Comparison of ENCODE assay signal across 8 cellular contexts in the genomic region with DNA sequence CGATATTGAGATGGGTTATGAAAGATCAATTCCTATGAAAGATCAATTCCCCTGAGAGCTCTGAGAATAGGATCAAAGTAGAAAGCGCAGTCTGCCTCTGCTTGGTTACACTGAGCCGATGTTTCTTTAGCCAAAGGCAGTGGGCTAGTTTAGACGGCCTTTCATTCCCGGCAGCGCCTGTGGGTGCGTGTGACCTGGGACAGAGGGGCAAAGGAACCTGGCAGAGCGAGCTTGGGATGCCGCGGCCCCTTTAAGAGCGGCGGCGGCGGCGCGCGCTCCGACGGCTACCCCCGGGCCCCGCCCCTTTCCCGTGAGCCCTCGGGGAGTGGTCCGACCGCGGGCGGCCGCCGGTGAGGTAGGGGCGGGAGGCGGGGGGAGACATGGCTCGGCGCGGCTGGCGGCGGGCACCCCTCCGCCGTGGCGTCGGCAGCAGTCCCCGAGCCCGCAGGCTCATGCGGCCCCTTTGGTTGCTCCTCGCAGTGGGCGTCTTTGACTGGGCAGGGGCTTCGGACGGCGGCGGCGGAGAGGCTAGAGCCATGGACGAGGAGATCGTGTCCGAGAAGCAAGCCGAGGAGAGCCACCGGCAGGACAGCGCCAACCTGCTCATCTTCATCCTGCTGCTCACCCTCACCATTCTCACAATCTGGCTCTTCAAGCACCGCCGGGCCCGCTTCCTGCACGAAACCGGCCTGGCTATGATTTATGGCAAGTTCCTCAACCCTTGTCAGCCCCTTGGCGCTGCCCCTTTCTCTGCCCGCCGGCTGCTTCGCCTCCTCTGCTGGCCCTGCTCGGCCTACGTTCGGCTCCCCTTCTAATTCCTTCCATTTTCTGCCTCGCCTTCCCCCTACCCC. TPM values are rescaled to one million over a fixed set of nuclear protein-coding genes. Genes with fewer than 3 reads are reported as not detected.
DNase-seq lines count a peak whose midpoint lies in the region; ATAC-seq and TF ChIP-seq lines count a peak whose summit lies in the region.

A gene (plus strand): TSS at position 313 of the 851 bp plus-strand sequence. CDS start 224 bp downstream, at position 537.

- DNase-seq in GM12864 (ENCODE audit: low read depth) (no peak), NB4 (ENCODE audit: low read depth) (peak; percentile 81), right cardiac atrium (peak; percentile 76 to 90 (median 90)), pulmonary artery endothelial cell (ENCODE audit: low read depth, low spot score) (no peak), vagina (ENCODE audit: extremely low spot score in 2 of 2) (no peak)

- CTCF ChIA-PET in HEK293 (lab: Yijun Ruan, JAX), result no interaction called here

- peak within 1 kb of the TSS; percentile 63 for H3K4me3 ChIP-seq in GM12864 (ENCODE audit: low read depth, low read length)
- peak within 1 kb of the TSS; percentile 77 for H3K4me3 ChIP-seq in HEK293 (ENCODE audit: low read depth, low read length)
- peak within 1 kb of the TSS; percentile 76 for H3K4me3 ChIP-seq in NB4 (ENCODE audit: low read depth, low read length)
- peak within 1 kb of the TSS; percentile 84 for H3K4me3 ChIP-seq in right cardiac atrium (ENCODE audit: low read length)
- H3K4me3 ChIP-seq in vagina, result peak within 1 kb of the TSS; percentile 55 to 60

- TF ChIP-seq POLR2A in NB4 (IDR thresholded peaks at IDR 0.05; ENCODE audit: extremely low read depth, insufficient read length), result peak; percentile 9
- TF ChIP-seq POLR2A in vagina (IDR thresholded peaks at IDR 0.05), result peak in 1 of 2 donors; percentile 24

- intact Hi-C loops in T-helper 1 cell treated with Interleukin-12 subunit alpha and Interleukin-12 subunit beta and Interleukin-4 antibody, amounts not matched to agents 30 ng/mL and 1 ng/mL, for 36 hours (cut with micrococcal nuclease), result loop anchor here (1.0 to 10.0 kb wide), 7 partner anchors 11 to 1521 kb away; a partner anchor contains a TSS
- intact Hi-C loops in right cardiac atrium (cut with DNase I), result no loop called here
- intact Hi-C loops in vagina (cut with DNase I), result no loop called here

- H3K4me1 ChIP-seq in HEK293 (ENCODE audit: control insufficient read depth, insufficient read depth, low read length) (peaks cover 2% of the 10 kb centered on the region; the same call in 1 of the 2 replicates), right cardiac atrium (ENCODE audit: control insufficient read depth, insufficient read depth, low read length) (no peaks in the 10 kb centered on the region), vagina (peaks cover 10% of the 10 kb centered on the region)

- 0% methylated on average over 64 of the region's 69 CpGs for WGBS in right cardiac atrium

- no peaks in the 10 kb centered on the region; the same call in 1 of the 2 replicates for H3K9me3 ChIP-seq in HEK293 (ENCODE audit: control insufficient read depth, insufficient read depth, low read depth, low read length)
- H3K9me3 ChIP-seq in right cardiac atrium (ENCODE audit: control insufficient read depth, low read length), result no peaks in the 10 kb centered on the region
- H3K9me3 ChIP-seq in vagina, result no peaks in the 10 kb centered on the region

- no peak for TF ChIP-seq CTCF in GM12864 (IDR thresholded peaks at IDR 0.05; ENCODE audit: low read depth, low read length, missing control alignments)
- peak; percentile 44 for TF ChIP-seq CTCF in HEK293 (tag by site-specific recombination; IDR thresholded peaks at IDR 0.05)
- no peak for TF ChIP-seq CTCF in NB4 (IDR thresholded peaks at IDR 0.05; ENCODE audit: low read depth, low read length)
- no peak for TF ChIP-seq CTCF in vagina (IDR thresholded peaks at IDR 0.05)

- POLR2A ChIA-PET in HEK293 (lab: Yijun Ruan, JAX), result interaction anchor here (0.6 to 1.4 kb wide), 5 partner anchors 8 to 67 kb away, joined by 4 to 8 read pairs (median 4); a partner anchor contains a TSS

- H3K36me3 ChIP-seq in HEK293 (ENCODE audit: control insufficient read depth in 2 of 2, insufficient read depth in 1 of 2, low read length in 2 of 2) (no peaks in the 10 kb centered on the region), vagina (no peaks in the 10 kb centered on the region)

- ATAC-seq in right cardiac atrium, result peak; percentile 98

- peak within 1 kb of the TSS; percentile 75 for H3K27ac ChIP-seq in HEK293 (ENCODE audit: extremely low read depth, low read depth, low read length)
- peak within 1 kb of the TSS; percentile 48 for H3K27ac ChIP-seq in angular gyrus (ENCODE audit: low read depth, low read length)
- H3K27ac ChIP-seq in right cardiac atrium (ENCODE audit: low read length), result peak within 1 kb of the TSS; percentile 95
- peak within 1 kb of the TSS; percentile 81 for H3K27ac ChIP-seq in vagina

- H3K27me3 ChIP-seq in right cardiac atrium (ENCODE audit: control insufficient read depth, insufficient read depth), result no peaks in the 10 kb centered on the region
- H3K27me3 ChIP-seq in vagina, result no peaks in the 10 kb centered on the region

TF ChIP-seq in HEK293, 187 proteins besides CTCF, POLR2A, EP300 and RAD21 (continues in another document):
- TF ChIP-seq ZNF623 (tag by site-specific recombination; IDR thresholded peaks at IDR 0.05) (no peak), BCL11A (tag by site-specific recombination; IDR thresholded peaks at IDR 0.05; ENCODE audit: low read depth) (peak; percentile 40; the same call in 1 of the 2 replicates), ZXDB (tag by site-specific recombination; IDR thresholded peaks at IDR 0.05) (peak; percentile 40), ZNF501 (tag by site-specific recombination; IDR thresholded peaks at IDR 0.05) (peak; percentile 59; the same call in 1 of the 2 replicates), ZNF341 (tag by site-specific recombination; IDR thresholded peaks at IDR 0.05; ENCODE audit: low read depth) (peak; percentile 58), ZBTB1 (tag by site-specific recombination; IDR thresholded peaks at IDR 0.05) (no peak), ZSCAN30 (tag by site-specific recombination; IDR thresholded peaks at IDR 0.05) (no peak), HOXA7 (CRISPR knock-in tag; IDR thresholded peaks at IDR 0.05; ENCODE audit: borderline replicate concordance) (no peak), FEZF1 (tag by site-specific recombination; IDR thresholded peaks at IDR 0.05) (peak; percentile 71), ZNF155 (tag by site-specific recombination; IDR thresholded peaks at IDR 0.05) (no peak)
- TF ChIP-seq, protein P1, sequence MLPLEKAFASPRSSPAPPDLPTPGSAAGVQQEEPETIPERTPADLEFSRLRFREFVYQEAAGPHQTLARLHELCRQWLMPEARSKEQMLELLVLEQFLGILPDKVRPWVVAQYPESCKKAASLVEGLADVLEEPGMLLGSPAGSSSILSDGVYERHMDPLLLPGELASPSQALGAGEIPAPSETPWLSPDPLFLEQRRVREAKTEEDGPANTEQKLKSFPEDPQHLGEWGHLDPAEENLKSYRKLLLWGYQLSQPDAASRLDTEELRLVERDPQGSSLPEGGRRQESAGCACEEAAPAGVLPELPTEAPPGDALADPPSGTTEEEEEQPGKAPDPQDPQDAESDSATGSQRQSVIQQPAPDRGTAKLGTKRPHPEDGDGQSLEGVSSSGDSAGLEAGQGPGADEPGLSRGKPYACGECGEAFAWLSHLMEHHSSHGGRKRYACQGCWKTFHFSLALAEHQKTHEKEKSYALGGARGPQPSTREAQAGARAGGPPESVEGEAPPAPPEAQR (tag by site-specific recombination; IDR thresholded peaks at IDR 0.05), result no peak
- TF ChIP-seq, protein P2, sequence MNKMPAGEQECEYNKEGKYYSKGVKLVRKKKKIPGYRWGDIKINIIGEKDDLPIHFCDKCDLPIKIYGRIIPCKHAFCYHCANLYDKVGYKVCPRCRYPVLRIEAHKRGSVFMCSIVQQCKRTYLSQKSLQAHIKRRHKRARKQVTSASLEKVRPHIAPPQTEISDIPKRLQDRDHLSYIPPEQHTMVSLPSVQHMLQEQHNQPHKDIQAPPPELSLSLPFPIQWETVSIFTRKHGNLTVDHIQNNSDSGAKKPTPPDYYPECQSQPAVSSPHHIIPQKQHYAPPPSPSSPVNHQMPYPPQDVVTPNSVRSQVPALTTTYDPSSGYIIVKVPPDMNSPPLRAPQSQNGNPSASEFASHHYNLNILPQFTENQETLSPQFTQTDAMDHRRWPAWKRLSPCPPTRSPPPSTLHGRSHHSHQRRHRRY (tag by site-specific recombination; IDR thresholded peaks at IDR 0.05), result no peak
- TF ChIP-seq, protein P3, sequence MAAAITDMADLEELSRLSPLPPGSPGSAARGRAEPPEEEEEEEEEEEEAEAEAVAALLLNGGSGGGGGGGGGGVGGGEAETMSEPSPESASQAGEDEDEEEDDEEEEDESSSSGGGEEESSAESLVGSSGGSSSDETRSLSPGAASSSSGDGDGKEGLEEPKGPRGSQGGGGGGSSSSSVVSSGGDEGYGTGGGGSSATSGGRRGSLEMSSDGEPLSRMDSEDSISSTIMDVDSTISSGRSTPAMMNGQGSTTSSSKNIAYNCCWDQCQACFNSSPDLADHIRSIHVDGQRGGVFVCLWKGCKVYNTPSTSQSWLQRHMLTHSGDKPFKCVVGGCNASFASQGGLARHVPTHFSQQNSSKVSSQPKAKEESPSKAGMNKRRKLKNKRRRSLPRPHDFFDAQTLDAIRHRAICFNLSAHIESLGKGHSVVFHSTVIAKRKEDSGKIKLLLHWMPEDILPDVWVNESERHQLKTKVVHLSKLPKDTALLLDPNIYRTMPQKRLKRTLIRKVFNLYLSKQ (tag by site-specific recombination; IDR thresholded peaks at IDR 0.05; ENCODE audit: borderline replicate concordance), result no peak
- TF ChIP-seq, protein P4, sequence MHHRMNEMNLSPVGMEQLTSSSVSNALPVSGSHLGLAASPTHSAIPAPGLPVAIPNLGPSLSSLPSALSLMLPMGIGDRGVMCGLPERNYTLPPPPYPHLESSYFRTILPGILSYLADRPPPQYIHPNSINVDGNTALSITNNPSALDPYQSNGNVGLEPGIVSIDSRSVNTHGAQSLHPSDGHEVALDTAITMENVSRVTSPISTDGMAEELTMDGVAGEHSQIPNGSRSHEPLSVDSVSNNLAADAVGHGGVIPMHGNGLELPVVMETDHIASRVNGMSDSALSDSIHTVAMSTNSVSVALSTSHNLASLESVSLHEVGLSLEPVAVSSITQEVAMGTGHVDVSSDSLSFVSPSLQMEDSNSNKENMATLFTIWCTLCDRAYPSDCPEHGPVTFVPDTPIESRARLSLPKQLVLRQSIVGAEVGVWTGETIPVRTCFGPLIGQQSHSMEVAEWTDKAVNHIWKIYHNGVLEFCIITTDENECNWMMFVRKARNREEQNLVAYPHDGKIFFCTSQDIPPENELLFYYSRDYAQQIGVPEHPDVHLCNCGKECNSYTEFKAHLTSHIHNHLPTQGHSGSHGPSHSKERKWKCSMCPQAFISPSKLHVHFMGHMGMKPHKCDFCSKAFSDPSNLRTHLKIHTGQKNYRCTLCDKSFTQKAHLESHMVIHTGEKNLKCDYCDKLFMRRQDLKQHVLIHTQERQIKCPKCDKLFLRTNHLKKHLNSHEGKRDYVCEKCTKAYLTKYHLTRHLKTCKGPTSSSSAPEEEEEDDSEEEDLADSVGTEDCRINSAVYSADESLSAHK (tag by site-specific recombination; IDR thresholded peaks at IDR 0.05), result 0 out of 2 replicates have a peak, but pooled peaks have one; percentile 10

RNA-seq across cellular contexts. Expression of the gene that starts here (rescaled TPM):
- total RNA-seq in T-helper 1 cell treated with Interleukin-12 subunit alpha and Interleukin-12 subunit beta and Interleukin-4 antibody, amounts not matched to agents 30 ng/mL and 1 ng/mL, for 36 hours, result 17.5 and 18.2 TPM in 2 replicates
- total RNA-seq in right cardiac atrium (10 to 100 TPM; 16.8 to 19.8 (median 18.6) TPM), pulmonary artery endothelial cell (18.3 and 21.1 TPM in 2 replicates), vagina (12.8 TPM)
- 16.0 TPM for polyA plus RNA-seq in right cardiac atrium

Comparison
In these comparisons a context has a peak if more than half of its experiments do, and no peak if none do; other contexts are left out.
1. DNase-seq: peak in NB4 (single experiment) and right cardiac atrium (3 of 3); none in GM12864 (single experiment), pulmonary artery endothelial cell (single experiment) and vagina (0 of 2).
2. Peak in every context shown above with its lines, with median percentiles within 50 percentile points of each other: H3K4me3 ChIP-seq and H3K27ac ChIP-seq.